25 cellular contexts compared by ENCODE assay signal in the genomic region with DNA sequence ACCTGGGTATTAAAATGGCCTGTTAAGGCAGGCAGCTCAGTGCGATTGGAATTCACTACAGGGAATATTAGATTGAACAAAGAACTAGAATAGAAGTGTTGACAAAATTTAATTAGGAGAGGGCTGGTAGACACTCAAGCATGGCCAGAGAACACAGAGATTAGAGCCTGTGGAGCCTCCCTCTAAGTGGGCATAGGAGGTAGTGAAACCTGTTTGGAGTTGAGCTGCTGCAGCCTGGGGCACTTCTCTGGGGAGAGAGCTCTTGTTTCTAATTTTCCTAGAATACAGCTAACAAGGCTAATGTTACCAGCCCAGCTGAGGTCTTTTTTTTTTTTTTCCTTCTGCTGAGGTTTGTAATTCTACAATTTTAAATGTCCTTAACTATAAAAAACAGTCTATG. TPM values are rescaled to one million over a fixed set of nuclear protein-coding genes. Genes with fewer than 3 reads are reported as not detected.
A peak's percentile ranks its signal among the peaks of the same experiment; 100 is the strongest.
DNase-seq lines count a peak whose midpoint lies in the region; ATAC-seq, FAIRE-seq and TF ChIP-seq lines count a peak whose summit lies in the region.
"Had no signal": no experiment of that assay in that cellular context is flagged by ENCODE, and none has a peak within 500 bp of the region (broad histone marks: within the 10 kb centered on the region; RNA-seq: fewer than 3 reads in every experiment).

No MANE protein-coding gene starts in this region.

- no peak overlapping the region for H4K8ac ChIP-seq in trophoblast cell (ENCODE audit: low read depth, low read length)

- no peaks in the 10 kb centered on the region for H3K79me2 ChIP-seq in SK-N-SH (ENCODE audit: insufficient read depth)
- H3K79me2 ChIP-seq in mammary epithelial cell (ENCODE audit: insufficient read depth, low read length) = no peaks in the 10 kb centered on the region
- H3K79me2 ChIP-seq in trophoblast cell (ENCODE audit: control insufficient read depth, insufficient read depth, low read length, poor library complexity) = no peaks in the 10 kb centered on the region

- no peaks in the 10 kb centered on the region for H3K4me1 Mint-ChIP-seq in activated T-helper 1 cell treated with anti-CD3 and anti-CD28 coated beads, Interleukin-12 subunit alpha, Interleukin-12 subunit beta, Interleukin-2, Interleukin-4 antibody, amounts not matched to agents 30 ng/mL and 10 ng/mL and 1 ng/mL, durations not matched to agents 14 hours and 24 hours and 36 hours (ENCODE audit: low read depth)

- TF ChIP-seq RAD21 in SK-N-SH (IDR thresholded peaks at IDR 0.05; ENCODE audit: low read length) = no peak

- no peaks in the 10 kb centered on the region for H3K79me1 ChIP-seq in trophoblast cell (ENCODE audit: low read length)

- ATAC-seq in SK-N-SH treated with all-trans-retinoic acid at 6 μM for 48 hours (no peak; the same call in 2 of the 3 replicates), HG02798 (IDR thresholded peaks at IDR 0.05; ENCODE audit: poor library complexity, unreplicated experiment) (no peak)
- ATAC-seq: activated CD4-positive, CD25-positive, alpha-beta regulatory T cell treated with anti-CD3 and anti-CD28 coated beads, Interleukin-2, amount 50 U/mL, for 24 hours; activated naive CD4-positive, alpha-beta T cell treated with anti-CD3 and anti-CD28 coated beads, Interleukin-2, amount 50 U/mL, for 72 hours; activated T-cell treated with anti-CD3 and anti-CD28 coated beads, Interleukin-2, amount 50 U/mL, for 72 hours had no signal

- H3K4me2 ChIP-seq in SK-N-SH (no peak overlapping the region), mammary epithelial cell (ENCODE audit: insufficient read depth, low read depth, low read length) (no peak overlapping the region), trophoblast cell (ENCODE audit: low read length) (no peak overlapping the region)

- no peak overlapping the region for H3K14ac ChIP-seq in trophoblast cell (ENCODE audit: low read length)

- FAIRE-seq in H54 (lab: Jason Lieb, UNC) = no peak
- FAIRE-seq: astrocyte had no signal

- intact Hi-C loops in mammary epithelial cell (cut with micrococcal nuclease) = no loop called here
- intact Hi-C loops in activated T-helper 1 cell treated with anti-CD3 and anti-CD28 coated beads, Interleukin-12 subunit alpha, Interleukin-12 subunit beta, Interleukin-2, Interleukin-4 antibody, amounts not matched to agents 30 ng/mL and 10 ng/mL and 1 ng/mL, durations not matched to agents 14 hours and 24 hours and 36 hours (cut with micrococcal nuclease) = no loop called here

- H3F3A ChIP-seq in SK-N-SH (replicated peaks; ENCODE audit: insufficient read depth) = peaks cover 2% of the 10 kb centered on the region

- H2AFZ ChIP-seq in SK-N-SH (ENCODE audit: low read depth) (no peak overlapping the region), mammary epithelial cell (ENCODE audit: low read depth, low read length) (no peak overlapping the region), trophoblast cell (ENCODE audit: insufficient read depth, low read length, poor library complexity) (no peak overlapping the region)

- no peak overlapping the region for H3K27ac ChIP-seq in SK-N-SH (ENCODE audit: low read depth in 2 of 2, low read length in 1 of 2)
- no peak overlapping the region for H3K27ac ChIP-seq in mammary epithelial cell (ENCODE audit: insufficient read depth, low read depth, low read length)
- H3K27ac ChIP-seq in trophoblast cell (ENCODE audit: low read depth, low read length) = no peak overlapping the region
- H3K27ac ChIP-seq: SJSA1, uterus had no signal

- H2BK120ac ChIP-seq in trophoblast cell (ENCODE audit: insufficient read depth, low read length, poor library complexity) = no peak overlapping the region

- H3K18ac ChIP-seq in trophoblast cell (ENCODE audit: low read length) = no peak overlapping the region

- H4K12ac ChIP-seq in trophoblast cell (ENCODE audit: low read depth, low read length) = no peak overlapping the region

- H3K4ac ChIP-seq in trophoblast cell (ENCODE audit: low read depth, low read length) = no peak overlapping the region

- H3K36me3 ChIP-seq in SK-N-SH (replicated peaks in 1 of 2; ENCODE audit: control insufficient read depth in 1 of 2, insufficient read depth in 2 of 2, low read length in 1 of 2) = no peaks in the 10 kb centered on the region
- no peaks in the 10 kb centered on the region for H3K36me3 ChIP-seq in mammary epithelial cell (ENCODE audit: insufficient read depth, low read length)
- no peaks in the 10 kb centered on the region for H3K36me3 ChIP-seq in trophoblast cell (ENCODE audit: control insufficient read depth in 1 of 2, insufficient read depth in 2 of 2, low read length in 2 of 2)
- H3K36me3 ChIP-seq: SJSA1, uterus had no signal

- H3K9ac ChIP-seq in SK-N-SH (no peak overlapping the region), mammary epithelial cell (ENCODE audit: insufficient read depth, low read length) (no peak overlapping the region), trophoblast cell (ENCODE audit: low read length) (no peak overlapping the region)

- DNase-seq in SK-N-SH (peak; percentile 24), NCI-H345 treated with DMSO at 0.1 percent for 48 hours (lab: John Stamatoyannopoulos, UW; ENCODE audit: unreplicated experiment) (peak; percentile 11), mammary epithelial cell (peak; percentile 30), trophoblast cell (peak; percentile 59 to 70), H54 (ENCODE audit: insufficient read length, low spot score) (no peak)
- no peak for DNase-seq in activated T-helper 1 cell treated with anti-CD3 and anti-CD28 coated beads, Interleukin-12 subunit alpha, Interleukin-12 subunit beta, Interleukin-2, Interleukin-4 antibody, amounts not matched to agents 30 ng/mL and 10 ng/mL and 1 ng/mL, durations not matched to agents 14 hours and 24 hours and 36 hours (ENCODE audit: low spot score)
- DNase-seq: activated CD8-positive, alpha-beta memory T cell treated with anti-CD3 and anti-CD28 coated beads for 24 hours; activated T-cell treated with anti-CD3 and anti-CD28 coated beads, Interleukin-2, amount 50 U/mL, for 72 hours; C1 segment of cervical spinal cord; DMS 273 treated with DMSO at 0.1 percent for 48 hours; effector memory CD4-positive, alpha-beta T cell; head of caudate nucleus; immature natural killer cell; NCI-H1436; NCI-H2227 treated with DMSO at 0.1 percent for 48 hours; occipital lobe; T-helper 9 cell; uterus had no signal

- H3K4me3 Mint-ChIP-seq in activated T-helper 1 cell treated with anti-CD3 and anti-CD28 coated beads, Interleukin-12 subunit alpha, Interleukin-12 subunit beta, Interleukin-2, Interleukin-4 antibody, amounts not matched to agents 30 ng/mL and 10 ng/mL and 1 ng/mL, durations not matched to agents 14 hours and 24 hours and 36 hours = no peak overlapping the region
- H3K4me3 Mint-ChIP-seq: activated T-cell treated with anti-CD3 and anti-CD28 coated beads, Interleukin-2, amount 50 U/mL, for 72 hours; immature natural killer cell had no signal

- no peaks in the 10 kb centered on the region for H3K9me3 ChIP-seq in SK-N-SH
- no peaks in the 10 kb centered on the region for H3K9me3 ChIP-seq in mammary epithelial cell (replicated peaks; ENCODE audit: insufficient read depth, low read length)
- peaks cover 2% of the 10 kb centered on the region for H3K9me3 ChIP-seq in trophoblast cell (ENCODE audit: insufficient read depth, low read depth, low read length)
- H3K9me3 ChIP-seq: SJSA1 had no signal

- no peak overlapping the region for H3K27ac Mint-ChIP-seq in activated T-helper 1 cell treated with anti-CD3 and anti-CD28 coated beads, Interleukin-12 subunit alpha, Interleukin-12 subunit beta, Interleukin-2, Interleukin-4 antibody, amounts not matched to agents 30 ng/mL and 10 ng/mL and 1 ng/mL, durations not matched to agents 14 hours and 24 hours and 36 hours
- H3K27ac Mint-ChIP-seq: activated naive CD4-positive, alpha-beta T cell treated with anti-CD3 and anti-CD28 coated beads, Interleukin-2, amount 50 U/mL, for 72 hours; activated T-cell treated with anti-CD3 and anti-CD28 coated beads, Interleukin-2, amount 50 U/mL, for 72 hours had no signal

- dilution Hi-C loops in mammary epithelial cell (cut with HindIII; ENCODE audit: low sequenced_read_pairs) = no loop called here

- no peaks in the 10 kb centered on the region; a peak in 1 of 4 replicates for H3K4me1 ChIP-seq in SK-N-SH (ENCODE audit: control insufficient read depth in 1 of 2, insufficient read depth in 2 of 2, low read depth in 1 of 2, low read length in 1 of 2)
- peaks cover 3% of the 10 kb centered on the region for H3K4me1 ChIP-seq in mammary epithelial cell (ENCODE audit: insufficient read depth, low read length)
- H3K4me1 ChIP-seq in trophoblast cell (ENCODE audit: control insufficient read depth in 1 of 2, insufficient read depth in 2 of 2, low read length in 2 of 2) = no peaks in the 10 kb centered on the region
- H3K4me1 ChIP-seq: SJSA1, uterus had no signal

- H3K4me3 ChIP-seq in SK-N-SH (ENCODE audit: low read depth in 2 of 2, low read length in 1 of 2) (no peak overlapping the region), mammary epithelial cell (replicated peaks in 1 of 3; ENCODE audit: insufficient read depth in 1 of 3, low read depth in 2 of 3, low read length in 3 of 3) (no peak overlapping the region), trophoblast cell (ENCODE audit: low read depth, low read length) (no peak overlapping the region)
- H3K4me3 ChIP-seq: lung, SJSA1, uterus had no signal

- H2AK5ac ChIP-seq in trophoblast cell (ENCODE audit: low read length) = no peak overlapping the region

- H3K27me3 ChIP-seq in SK-N-SH (ENCODE audit: insufficient read depth) = no peaks in the 10 kb centered on the region
- no peaks in the 10 kb centered on the region for H3K27me3 ChIP-seq in mammary epithelial cell (ENCODE audit: insufficient read depth, low read length)
- no peaks in the 10 kb centered on the region for H3K27me3 ChIP-seq in trophoblast cell (ENCODE audit: insufficient read depth, low read length)
- H3K27me3 ChIP-seq: SJSA1, uterus had no signal

- H3K9me3 Mint-ChIP-seq in activated T-helper 1 cell treated with anti-CD3 and anti-CD28 coated beads, Interleukin-12 subunit alpha, Interleukin-12 subunit beta, Interleukin-2, Interleukin-4 antibody, amounts not matched to agents 30 ng/mL and 10 ng/mL and 1 ng/mL, durations not matched to agents 14 hours and 24 hours and 36 hours = peaks cover 2% of the 10 kb centered on the region

- TF ChIP-seq POLR2A in H54 (IDR thresholded peaks at IDR 0.05; ENCODE audit: low read depth, low read length) = no peak

- 52% methylated on average over 1 of the region's 1 CpG for WGBS in SK-N-SH (ENCODE audit: low lambda C conversion rate)
- 92% methylated on average over 1 of the region's 1 CpG for WGBS in mammary epithelial cell (ENCODE audit: low coverage, missing lambda C conversion rate)
- no CpG with 5 or more reads among the region's 1 CpG for WGBS in trophoblast cell (ENCODE audit: extremely low coverage, insufficient coverage, insufficient read length)

- H3K9me2 ChIP-seq in SK-N-SH = no peaks in the 10 kb centered on the region

- no peak overlapping the region for H2BK5ac ChIP-seq in trophoblast cell (ENCODE audit: low read depth, low read length, poor library complexity)

- CTCF ChIA-PET in SK-N-SH (lab: Yijun Ruan, JAX) (interaction anchor here (0.6 to 1.4 kb wide), 3 partner anchors 9 to 102 kb away, joined by 3 read pairs; no protein-coding TSS in a partner anchor), mammary epithelial cell (lab: Charles Lee; ENCODE audit: low non-redundant PET) (no interaction called here)

- no peak for TF ChIP-seq CTCF in SK-N-SH (IDR thresholded peaks at IDR 0.05)
- TF ChIP-seq CTCF in mammary epithelial cell (conservative IDR thresholded peaks at IDR 0.05 in 1 of 2, IDR thresholded peaks at IDR 0.05 in 1 of 2; ENCODE audit: extremely low read depth in 1 of 2, insufficient read depth in 1 of 2, low read depth in 1 of 2, low read length in 2 of 2) = no peak

- H2BK12ac ChIP-seq in trophoblast cell (ENCODE audit: low read length) = no peak overlapping the region

- no peaks in the 10 kb centered on the region for H3K36me3 Mint-ChIP-seq in activated T-helper 1 cell treated with anti-CD3 and anti-CD28 coated beads, Interleukin-12 subunit alpha, Interleukin-12 subunit beta, Interleukin-2, Interleukin-4 antibody, amounts not matched to agents 30 ng/mL and 10 ng/mL and 1 ng/mL, durations not matched to agents 14 hours and 24 hours and 36 hours (ENCODE audit: low read depth)

- no peak for TF ChIP-seq EP300 in SK-N-SH (IDR thresholded peaks at IDR 0.05; ENCODE audit: borderline replicate concordance in 1 of 2, low read depth in 1 of 2, low read length in 1 of 2)

- H3K23ac ChIP-seq in trophoblast cell (ENCODE audit: low read length) = no peak overlapping the region

- no peak overlapping the region for H4K91ac ChIP-seq in trophoblast cell (ENCODE audit: low read depth, low read length)

- no TSS peak for BruUV-seq in mammary epithelial cell (replicated peaks; lab: Mats Ljungman, UMichigan)

- in situ Hi-C loops in mammary epithelial cell (cut with MboI; ENCODE audit: low sequenced_read_pairs in 2 of 2) = no loop called here

- peaks cover 3% of the 10 kb centered on the region for H3K27me3 Mint-ChIP-seq in activated T-helper 1 cell treated with anti-CD3 and anti-CD28 coated beads, Interleukin-12 subunit alpha, Interleukin-12 subunit beta, Interleukin-2, Interleukin-4 antibody, amounts not matched to agents 30 ng/mL and 10 ng/mL and 1 ng/mL, durations not matched to agents 14 hours and 24 hours and 36 hours (ENCODE audit: insufficient read depth)

- H4K20me1 ChIP-seq in SK-N-SH (ENCODE audit: insufficient read depth) (no peaks in the 10 kb centered on the region), mammary epithelial cell (ENCODE audit: insufficient read depth, low read length) (no peaks in the 10 kb centered on the region)

- POLR2A ChIA-PET in SK-N-SH (lab: Yijun Ruan, JAX) = no interaction called here

RNA-seq across cellular contexts. Expression of gene TMEM168, which starts 46.4 kb away (rescaled TPM):
- 32.2 and 39.6 TPM in 2 replicates for polyA plus RNA-seq in SK-N-SH (2012; rRNA removed)
- 31.3 and 33.9 TPM in 2 replicates for polyA plus RNA-seq in SK-N-SH (2012; cell fraction: cytosol; rRNA removed)
- polyA plus RNA-seq in SK-N-SH (2012; cell fraction: nucleus; rRNA removed) = 45.5 and 80.4 TPM in 2 replicates
- total RNA-seq in mammary epithelial cell = 10 to 100 TPM; 21.6 to 33.8 TPM
- 15.8 TPM for polyA plus RNA-seq in mammary epithelial cell
- 45.0 TPM for polyA minus RNA-seq in mammary epithelial cell
- polyA plus RNA-seq in trophoblast cell (2013) = 9.6 TPM in 2 replicates
- 18.1 and 18.2 TPM in 2 replicates for total RNA-seq in activated T-helper 1 cell treated with anti-CD3 and anti-CD28 coated beads, Interleukin-12 subunit alpha, Interleukin-12 subunit beta, Interleukin-2, Interleukin-4 antibody, amounts not matched to agents 30 ng/mL and 10 ng/mL and 1 ng/mL, durations not matched to agents 14 hours and 24 hours and 36 hours

Comparison
In these comparisons a context has a peak if more than half of its experiments do, and no peak if none do; other contexts are left out.
1. DNase-seq: peak in SK-N-SH (single experiment), NCI-H345 treated with DMSO at 0.1 percent for 48 hours (single experiment), mammary epithelial cell (single experiment) and trophoblast cell (2 of 2); none in H54 (single experiment) and activated T-helper 1 cell treated with anti-CD3 and anti-CD28 coated beads, Interleukin-12 subunit alpha, Interleukin-12 subunit beta, Interleukin-2, Interleukin-4 antibody, amounts not matched to agents 30 ng/mL and 10 ng/mL and 1 ng/mL, durations not matched to agents 14 hours and 24 hours and 36 hours (single experiment).